ENCODE assay signal across 1 cellular context in the genomic region with DNA sequence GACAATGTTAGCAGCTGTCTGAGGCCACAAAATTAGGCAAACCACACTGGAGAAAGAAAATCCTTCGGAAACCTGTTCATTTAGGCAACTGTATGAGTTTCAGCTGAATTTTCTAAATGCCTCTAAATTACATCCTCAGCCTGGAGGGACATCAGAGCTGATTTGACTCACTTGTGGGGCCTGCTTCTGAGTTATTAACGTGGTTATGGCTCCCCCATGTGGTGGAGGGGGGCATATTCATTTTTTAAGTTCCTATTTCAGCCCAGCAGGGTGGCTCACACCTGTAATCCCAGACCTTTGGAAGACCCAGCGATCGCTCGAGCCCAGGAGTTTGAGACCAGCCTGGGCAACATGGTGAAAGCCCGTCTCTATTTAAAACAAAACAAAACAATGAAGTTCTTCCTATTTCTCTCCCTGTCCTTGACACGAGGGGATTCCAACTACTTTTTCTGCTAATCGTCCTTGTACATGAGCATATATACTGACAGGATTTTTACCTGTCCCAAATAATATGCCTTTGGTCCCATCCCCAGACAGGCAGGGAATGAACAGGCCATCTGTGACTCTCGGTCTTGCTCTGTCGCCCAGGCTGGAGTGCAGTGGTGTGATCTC.
TF ChIP-seq lines count a peak whose summit lies in the region.

No MANE protein-coding gene starts in this region.

TF ChIP-seq in K562, 482 proteins besides CTCF, POLR2A, EP300 and RAD21 (continued from another document):
- TF ChIP-seq, protein P1, sequence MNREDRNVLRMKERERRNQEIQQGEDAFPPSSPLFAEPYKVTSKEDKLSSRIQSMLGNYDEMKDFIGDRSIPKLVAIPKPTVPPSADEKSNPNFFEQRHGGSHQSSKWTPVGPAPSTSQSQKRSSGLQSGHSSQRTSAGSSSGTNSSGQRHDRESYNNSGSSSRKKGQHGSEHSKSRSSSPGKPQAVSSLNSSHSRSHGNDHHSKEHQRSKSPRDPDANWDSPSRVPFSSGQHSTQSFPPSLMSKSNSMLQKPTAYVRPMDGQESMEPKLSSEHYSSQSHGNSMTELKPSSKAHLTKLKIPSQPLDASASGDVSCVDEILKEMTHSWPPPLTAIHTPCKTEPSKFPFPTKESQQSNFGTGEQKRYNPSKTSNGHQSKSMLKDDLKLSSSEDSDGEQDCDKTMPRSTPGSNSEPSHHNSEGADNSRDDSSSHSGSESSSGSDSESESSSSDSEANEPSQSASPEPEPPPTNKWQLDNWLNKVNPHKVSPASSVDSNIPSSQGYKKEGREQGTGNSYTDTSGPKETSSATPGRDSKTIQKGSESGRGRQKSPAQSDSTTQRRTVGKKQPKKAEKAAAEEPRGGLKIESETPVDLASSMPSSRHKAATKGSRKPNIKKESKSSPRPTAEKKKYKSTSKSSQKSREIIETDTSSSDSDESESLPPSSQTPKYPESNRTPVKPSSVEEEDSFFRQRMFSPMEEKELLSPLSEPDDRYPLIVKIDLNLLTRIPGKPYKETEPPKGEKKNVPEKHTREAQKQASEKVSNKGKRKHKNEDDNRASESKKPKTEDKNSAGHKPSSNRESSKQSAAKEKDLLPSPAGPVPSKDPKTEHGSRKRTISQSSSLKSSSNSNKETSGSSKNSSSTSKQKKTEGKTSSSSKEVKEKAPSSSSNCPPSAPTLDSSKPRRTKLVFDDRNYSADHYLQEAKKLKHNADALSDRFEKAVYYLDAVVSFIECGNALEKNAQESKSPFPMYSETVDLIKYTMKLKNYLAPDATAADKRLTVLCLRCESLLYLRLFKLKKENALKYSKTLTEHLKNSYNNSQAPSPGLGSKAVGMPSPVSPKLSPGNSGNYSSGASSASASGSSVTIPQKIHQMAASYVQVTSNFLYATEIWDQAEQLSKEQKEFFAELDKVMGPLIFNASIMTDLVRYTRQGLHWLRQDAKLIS (CRISPR knock-in tag; IDR thresholded peaks at IDR 0.05): no peak
- no peak for TF ChIP-seq BRD4 (IDR thresholded peaks at IDR 0.05)
- no peak for TF ChIP-seq ZNF57 (CRISPR knock-in tag; IDR thresholded peaks at IDR 0.05)
- TF ChIP-seq KLF16 (IDR thresholded peaks at IDR 0.05): 0 out of 2 replicates have a peak, but pooled peaks have one; percentile 39
- TF ChIP-seq, protein P2, sequence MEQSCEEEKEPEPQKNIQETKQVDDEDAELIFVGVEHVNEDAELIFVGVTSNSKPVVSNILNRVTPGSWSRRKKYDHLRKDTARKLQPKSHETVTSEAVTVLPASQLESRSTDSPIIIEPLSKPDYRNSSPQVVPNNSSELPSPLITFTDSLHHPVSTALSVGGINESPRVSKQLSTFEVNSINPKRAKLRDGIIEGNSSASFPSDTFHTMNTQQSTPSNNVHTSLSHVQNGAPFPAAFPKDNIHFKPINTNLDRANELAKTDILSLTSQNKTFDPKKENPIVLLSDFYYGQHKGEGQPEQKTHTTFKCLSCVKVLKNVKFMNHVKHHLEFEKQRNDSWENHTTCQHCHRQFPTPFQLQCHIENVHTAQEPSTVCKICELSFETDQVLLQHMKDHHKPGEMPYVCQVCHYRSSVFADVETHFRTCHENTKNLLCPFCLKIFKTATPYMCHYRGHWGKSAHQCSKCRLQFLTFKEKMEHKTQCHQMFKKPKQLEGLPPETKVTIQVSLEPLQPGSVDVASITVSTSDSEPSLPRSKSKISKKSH (CRISPR knock-in tag; IDR thresholded peaks at IDR 0.05): no peak
- no peak for TF ChIP-seq MECOM (CRISPR knock-in tag; IDR thresholded peaks at IDR 0.05)
- TF ChIP-seq, protein P3, sequence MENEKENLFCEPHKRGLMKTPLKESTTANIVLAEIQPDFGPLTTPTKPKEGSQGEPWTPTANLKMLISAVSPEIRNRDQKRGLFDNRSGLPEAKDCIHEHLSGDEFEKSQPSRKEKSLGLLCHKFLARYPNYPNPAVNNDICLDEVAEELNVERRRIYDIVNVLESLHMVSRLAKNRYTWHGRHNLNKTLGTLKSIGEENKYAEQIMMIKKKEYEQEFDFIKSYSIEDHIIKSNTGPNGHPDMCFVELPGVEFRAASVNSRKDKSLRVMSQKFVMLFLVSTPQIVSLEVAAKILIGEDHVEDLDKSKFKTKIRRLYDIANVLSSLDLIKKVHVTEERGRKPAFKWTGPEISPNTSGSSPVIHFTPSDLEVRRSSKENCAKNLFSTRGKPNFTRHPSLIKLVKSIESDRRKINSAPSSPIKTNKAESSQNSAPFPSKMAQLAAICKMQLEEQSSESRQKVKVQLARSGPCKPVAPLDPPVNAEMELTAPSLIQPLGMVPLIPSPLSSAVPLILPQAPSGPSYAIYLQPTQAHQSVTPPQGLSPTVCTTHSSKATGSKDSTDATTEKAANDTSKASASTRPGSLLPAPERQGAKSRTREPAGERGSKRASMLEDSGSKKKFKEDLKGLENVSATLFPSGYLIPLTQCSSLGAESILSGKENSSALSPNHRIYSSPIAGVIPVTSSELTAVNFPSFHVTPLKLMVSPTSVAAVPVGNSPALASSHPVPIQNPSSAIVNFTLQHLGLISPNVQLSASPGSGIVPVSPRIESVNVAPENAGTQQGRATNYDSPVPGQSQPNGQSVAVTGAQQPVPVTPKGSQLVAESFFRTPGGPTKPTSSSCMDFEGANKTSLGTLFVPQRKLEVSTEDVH (IDR thresholded peaks at IDR 0.05; ENCODE audit: low read depth, partially characterized antibody): no peak
- TF ChIP-seq HDGF (IDR thresholded peaks at IDR 0.05): no peak
- TF ChIP-seq ZNF174 (CRISPR knock-in tag; IDR thresholded peaks at IDR 0.05): no peak
- no peak for TF ChIP-seq ZNF12 (CRISPR knock-in tag; IDR thresholded peaks at IDR 0.05)
- TF ChIP-seq, protein P4, sequence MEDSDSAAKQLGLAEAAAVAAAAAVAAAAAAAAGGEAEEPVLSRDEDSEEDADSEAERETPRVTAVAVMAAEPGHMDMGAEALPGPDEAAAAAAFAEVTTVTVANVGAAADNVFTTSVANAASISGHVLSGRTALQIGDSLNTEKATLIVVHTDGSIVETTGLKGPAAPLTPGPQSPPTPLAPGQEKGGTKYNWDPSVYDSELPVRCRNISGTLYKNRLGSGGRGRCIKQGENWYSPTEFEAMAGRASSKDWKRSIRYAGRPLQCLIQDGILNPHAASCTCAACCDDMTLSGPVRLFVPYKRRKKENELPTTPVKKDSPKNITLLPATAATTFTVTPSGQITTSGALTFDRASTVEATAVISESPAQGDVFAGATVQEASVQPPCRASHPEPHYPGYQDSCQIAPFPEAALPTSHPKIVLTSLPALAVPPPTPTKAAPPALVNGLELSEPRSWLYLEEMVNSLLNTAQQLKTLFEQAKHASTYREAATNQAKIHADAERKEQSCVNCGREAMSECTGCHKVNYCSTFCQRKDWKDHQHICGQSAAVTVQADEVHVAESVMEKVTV (CRISPR knock-in tag; IDR thresholded peaks at IDR 0.05): peak; percentile 89
- TF ChIP-seq NR1H2 (CRISPR knock-in tag; IDR thresholded peaks at IDR 0.05): no peak
TF ChIP-seq in K562: peak in this region for 7.
